Comparison of ENCODE assay signal across 1 cellular context in genomic region chr3:156781310-156782230, GRCh38.
TF ChIP-seq lines count a peak whose summit lies in the region.

No MANE protein-coding gene starts in this region.

TF ChIP-seq in K562, 482 proteins besides CTCF, POLR2A, EP300 and RAD21 (continued from another document and continues in another):
- TF ChIP-seq BCLAF1 (IDR thresholded peaks at IDR 0.05; ENCODE audit: borderline replicate concordance in 1 of 2, control insufficient read depth in 1 of 2, low read depth in 2 of 2, low read length in 1 of 2): no peak
- TF ChIP-seq FOXJ3 (CRISPR knock-in tag; IDR thresholded peaks at IDR 0.05): no peak
- TF ChIP-seq ZNF76 (CRISPR knock-in tag; IDR thresholded peaks at IDR 0.05; ENCODE audit: borderline replicate concordance): no peak
- TF ChIP-seq MAZ (CRISPR knock-in tag; conservative IDR thresholded peaks at IDR 0.05 in 1 of 2, IDR thresholded peaks at IDR 0.05 in 1 of 2): no peak
- peak; percentile 39 for TF ChIP-seq MGA (IDR thresholded peaks at IDR 0.05)
- no peak for TF ChIP-seq ZNF511 (CRISPR knock-in tag; IDR thresholded peaks at IDR 0.05)
- no peak for TF ChIP-seq ARID2 (IDR thresholded peaks at IDR 0.05)
- no peak for TF ChIP-seq NFIC (IDR thresholded peaks at IDR 0.05)
- no peak for TF ChIP-seq ZNF239 (CRISPR knock-in tag; IDR thresholded peaks at IDR 0.05)
- no peak for TF ChIP-seq EGR1 (conservative IDR thresholded peaks at IDR 0.05)
- TF ChIP-seq KAT8 (IDR thresholded peaks at IDR 0.05; ENCODE audit: low read depth): no peak
- no peak for TF ChIP-seq BMI1 (IDR thresholded peaks at IDR 0.05; ENCODE audit: low read length)
- TF ChIP-seq HDAC1 (IDR thresholded peaks at IDR 0.05): peak in 1 of 2 experiments; percentile 59; a peak in 1 of 4 replicates
- TF ChIP-seq HOMEZ (CRISPR knock-in tag; IDR thresholded peaks at IDR 0.05): no peak
- no peak for TF ChIP-seq ZNF507 (tag; conservative IDR thresholded peaks at IDR 0.05)
- TF ChIP-seq SOX6 (IDR thresholded peaks at IDR 0.05): peak; percentile 93
- no peak for TF ChIP-seq BDP1 (IDR thresholded peaks at IDR 0.05; ENCODE audit: insufficient read depth, insufficient read length)
- no peak for TF ChIP-seq MBD2 (IDR thresholded peaks at IDR 0.05; ENCODE audit: borderline replicate concordance, low read depth)
- TF ChIP-seq HOXB6 (CRISPR knock-in tag; IDR thresholded peaks at IDR 0.05; ENCODE audit: borderline replicate concordance): no peak
- TF ChIP-seq HMG20B (CRISPR knock-in tag; IDR thresholded peaks at IDR 0.05): no peak
- no peak for TF ChIP-seq ZNF407 (IDR thresholded peaks at IDR 0.05; ENCODE audit: low read depth)
- TF ChIP-seq FOXP4 (CRISPR knock-in tag; IDR thresholded peaks at IDR 0.05; ENCODE audit: borderline replicate concordance): no peak
- no peak for TF ChIP-seq ZNF253 (CRISPR knock-in tag; conservative IDR thresholded peaks at IDR 0.05)
- no peak for TF ChIP-seq HMGN3 (IDR thresholded peaks at IDR 0.05; ENCODE audit: borderline replicate concordance, extremely low read depth, insufficient read length, low read depth, low read length)
- TF ChIP-seq ZNF764 (CRISPR knock-in tag; IDR thresholded peaks at IDR 0.05; ENCODE audit: low read depth): no peak
- TF ChIP-seq BRF1 (IDR thresholded peaks at IDR 0.05; ENCODE audit: borderline replicate concordance, extremely low read depth, insufficient read length): no peak
- no peak for TF ChIP-seq ZZZ3 (IDR thresholded peaks at IDR 0.05)
- no peak for TF ChIP-seq FUS (optimal IDR thresholded peaks at IDR 0.05; ENCODE audit: low read depth, low read length)
- TF ChIP-seq RNF2 (IDR thresholded peaks at IDR 0.05): 0 out of 2 replicates have a peak, but pooled peaks have one; percentile 26
- no peak for TF ChIP-seq ESRRB (CRISPR knock-in tag; IDR thresholded peaks at IDR 0.05; ENCODE audit: borderline replicate concordance)
